Comparison of ENCODE assay signal across 17 cellular contexts in the genomic region with DNA sequence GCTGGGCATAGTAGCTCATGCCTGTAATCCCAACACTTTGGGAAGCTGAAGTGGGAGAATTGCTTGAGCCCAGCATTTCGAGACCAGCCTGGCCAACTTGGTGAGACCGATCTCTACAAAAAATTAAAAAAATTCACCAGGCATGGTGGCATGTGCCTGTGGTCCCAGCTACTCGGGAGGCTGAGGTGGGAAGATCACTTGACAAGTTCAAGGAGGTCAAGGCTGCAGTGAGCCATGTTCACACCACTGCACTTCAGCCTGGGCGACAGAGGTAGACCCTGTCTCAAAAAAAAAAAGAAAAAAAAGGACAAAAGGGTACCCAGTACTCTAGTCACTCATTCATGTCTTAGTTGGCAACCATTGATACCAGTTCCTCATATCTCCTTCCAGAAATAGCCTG. TPM values are rescaled to one million over a fixed set of nuclear protein-coding genes. Genes with fewer than 3 reads are reported as not detected.
DNase-seq lines count a peak whose midpoint lies in the region; ATAC-seq and TF ChIP-seq lines count a peak whose summit lies in the region.
"Had no signal": no experiment of that assay in that cellular context is flagged by ENCODE, and none has a peak within 500 bp of the region (broad histone marks: within the 10 kb centered on the region; RNA-seq: fewer than 3 reads in every experiment).

No MANE protein-coding gene starts in this region.

- peaks cover 13% of the 10 kb centered on the region for H3K36me3 ChIP-seq in adipocyte (ENCODE audit: control insufficient read depth, insufficient read depth, low read length, severe bottlenecking)
- H3K36me3 ChIP-seq in rectal smooth muscle tissue (ENCODE audit: control insufficient read depth, insufficient read depth, low read length) = no peaks in the 10 kb centered on the region
- H3K36me3 ChIP-seq in urinary bladder (ENCODE audit: insufficient read depth) = no peaks in the 10 kb centered on the region
- no peaks in the 10 kb centered on the region for H3K36me3 ChIP-seq in brain microvascular endothelial cell (replicated peaks)
- H3K36me3 ChIP-seq: BE2C had no signal

- CTCF ChIA-PET in GM10248 (lab: Yijun Ruan, JAX) = interaction anchor here (1.0 to 1.4 kb wide), 3 partner anchors 10 to 18 kb away, joined by 3 to 4 read pairs (median 3); no protein-coding TSS in a partner anchor

- in situ Hi-C loops in brain microvascular endothelial cell (cut with HindIII; ENCODE audit: low pct_ligation_motif_present, low sequenced_read_pairs) = no loop called here

- H3K27ac ChIP-seq in rectal smooth muscle tissue (ENCODE audit: low read depth, low read length) (peak overlapping the region; percentile 11), urinary bladder (ENCODE audit: low read depth) (peak overlapping the region; percentile 76), brain microvascular endothelial cell (no peak overlapping the region)
- H3K27ac ChIP-seq: PC-9 had no signal

- POLR2A ChIA-PET in GM10248 (lab: Yijun Ruan, JAX) = no interaction called here

- no peak for DNase-seq in adipocyte (ENCODE audit: low read depth)
- DNase-seq in left lobe of liver (ENCODE audit: low spot score) = no peak
- no peak for DNase-seq in GM10248 (ENCODE audit: extremely low spot score)
- DNase-seq in brain microvascular endothelial cell = no peak
- DNase-seq: BE2C; CD4-positive, alpha-beta memory T cell; DMS79; Karpas-422; NCI-H1417 treated with DMSO at 0.1 percent for 48 hours; NCI-H2029; NCI-H2171 treated with DMSO at 0.1 percent for 48 hours; NCI-H774; PC-9 had no signal

- H3K4me3 ChIP-seq in adipocyte (ENCODE audit: low read length) (peak overlapping the region; percentile 45), rectal smooth muscle tissue (ENCODE audit: low read length) (no peak overlapping the region), urinary bladder (ENCODE audit: low read depth, low read length) (no peak overlapping the region), brain microvascular endothelial cell (ENCODE audit: low read depth, low read length) (no peak overlapping the region)
- H3K4me3 ChIP-seq: GM23338, PC-9 had no signal

- TF ChIP-seq CTCF in GM10248 (IDR thresholded peaks at IDR 0.05; ENCODE audit: control extremely low read depth, extremely low read depth, low read depth, missing control alignments) (no peak), brain microvascular endothelial cell (IDR thresholded peaks at IDR 0.05; ENCODE audit: low read depth, low read length, missing control alignments) (no peak)

- WGBS in urinary bladder = 93% methylated on average over 4 of the region's 4 CpGs

- peaks cover 2% of the 10 kb centered on the region for H3K9me3 ChIP-seq in adipocyte (ENCODE audit: control insufficient read depth, low read length)
- H3K9me3 ChIP-seq: BE2C had no signal

- H3K27me3 ChIP-seq in adipocyte (replicated peaks; ENCODE audit: control insufficient read depth, insufficient read depth, low read length) (no peaks in the 10 kb centered on the region), rectal smooth muscle tissue (ENCODE audit: control insufficient read depth, insufficient read depth, low read length) (no peaks in the 10 kb centered on the region), brain microvascular endothelial cell (replicated peaks) (no peaks in the 10 kb centered on the region)
- H3K27me3 ChIP-seq: BE2C had no signal

- H3K9ac ChIP-seq in adipocyte (ENCODE audit: low read length) = peak overlapping the region; percentile 85
- H3K9ac ChIP-seq in rectal smooth muscle tissue (ENCODE audit: low read length) = no peak overlapping the region

- ATAC-seq in left lobe of liver (peak; percentile 7), HG02763 (IDR thresholded peaks at IDR 0.05; ENCODE audit: unreplicated experiment) (no peak)
- ATAC-seq: GM23338 had no signal

- H3K4me1 ChIP-seq in adipocyte (ENCODE audit: control insufficient read depth, insufficient read depth, low read length) (peaks cover 56% of the 10 kb centered on the region), rectal smooth muscle tissue (ENCODE audit: control insufficient read depth, insufficient read depth, low read length) (no peaks in the 10 kb centered on the region), urinary bladder (ENCODE audit: insufficient read depth) (no peaks in the 10 kb centered on the region)
- H3K4me1 ChIP-seq: BE2C had no signal

RNA-seq across cellular contexts. Expression of a gene that starts 5.3 kb away (rescaled TPM):
- total RNA-seq in left lobe of liver (254 TPM), urinary bladder (2.3 TPM)
- 2.4 TPM for polyA plus RNA-seq in urinary bladder

RNA-seq across cellular contexts. Expression of a gene that starts 55.7 kb away (rescaled TPM):
- total RNA-seq in left lobe of liver = 15.9 TPM
- 18.1 TPM for total RNA-seq in urinary bladder
- 68.7 TPM for polyA plus RNA-seq in urinary bladder

RNA-seq across cellular contexts. Expression of a gene that starts 55.9 kb away (rescaled TPM):
- 22.1 TPM for total RNA-seq in left lobe of liver
- total RNA-seq in urinary bladder = 35.9 TPM
- 20.4 TPM for polyA plus RNA-seq in urinary bladder

Comparison
In these comparisons a context has a peak if more than half of its experiments do, and no peak if none do; other contexts are left out.
1. RNA of a gene that starts 5.3 kb away (total RNA-seq): 254 TPM in left lobe of liver (single experiment); 2.3 TPM in urinary bladder (single experiment); every median in the first group is over 10 times any median in the second.